15 cellular contexts compared by ENCODE assay signal in genomic region chr1:183638988-183639387, GRCh38. TPM values are rescaled to one million over a fixed set of nuclear protein-coding genes. Genes with fewer than 3 reads are reported as not detected.
"Had no signal": no experiment of that assay in that cellular context is flagged by ENCODE, and none has a peak within 500 bp of the region (broad histone marks: within the 10 kb centered on the region; RNA-seq: fewer than 3 reads in every experiment).

No MANE protein-coding gene starts in this region.

RNA-seq across cellular contexts. Expression of gene APOBEC4, which starts 14.1 kb away (rescaled TPM):
- total RNA-seq: activated CD4-positive, alpha-beta memory T cell treated with anti-CD3 and anti-CD28 coated beads, Interleukin-2, amount 10 ng/mL, durations not matched to agents 7 days and 5 days; activated CD4-positive, alpha-beta T cell treated with anti-CD3 and anti-CD28 coated beads for 36 hours; activated CD4-positive, alpha-beta T cell treated with anti-CD3 and anti-CD28 coated beads, Interleukin-2, amount 10 ng/mL, durations not matched to agents 7 days and 5 days; activated CD8-positive, alpha-beta memory T cell treated with anti-CD3 and anti-CD28 coated beads, Interleukin-2, amount 10 ng/mL, durations not matched to agents 7 days and 5 days; activated CD8-positive, alpha-beta T cell treated with anti-CD3 and anti-CD28 coated beads, Interleukin-2, amount 10 ng/mL, durations not matched to agents 7 days and 5 days; activated naive CD8-positive, alpha-beta T cell treated with anti-CD3 and anti-CD28 coated beads, Interleukin-2, amount 10 ng/mL, durations not matched to agents 7 days and 5 days; activated T-helper 2 cell treated with anti-CD3 and anti-CD28 coated beads, Interferon-gamma antibody, Interleukin-2, Interleukin-4, amounts not matched to agents 10 μg/mL and 5 μg/mL and 100 μg/mL, durations not matched to agents 14 hours and 24 hours and 36 hours; ascending aorta; breast epithelium; cardiac septum; T-cell; T-helper 1 cell treated with Interleukin-12 subunit alpha and Interleukin-12 subunit beta and Interleukin-4 antibody, amounts not matched to agents 30 ng/mL and 1 ng/mL, for 36 hours; T-helper 17 cell; T-helper 2 cell treated with Interferon-gamma antibody and Interleukin-4, amounts not matched to agents 100 ng/mL and 5 ng/mL, for 36 hours; WTC11 had no signal
